ENCODE assay signal across 24 cellular contexts in genomic region chr9:129560849-129561248, GRCh38.
DNase-seq lines count a peak whose midpoint lies in the region; ATAC-seq, FAIRE-seq and TF ChIP-seq lines count a peak whose summit lies in the region.
"Had no signal": no experiment of that assay in that cellular context is flagged by ENCODE, and none has a peak within 500 bp of the region (broad histone marks: within the 10 kb centered on the region; RNA-seq: fewer than 3 reads in every experiment).

No MANE protein-coding gene starts in this region.

- no peaks in the 10 kb centered on the region for H3K9me3 Mint-ChIP-seq in Caco-2 (ENCODE audit: unreplicated experiment)
- no peaks in the 10 kb centered on the region for H3K9me3 Mint-ChIP-seq in activated T-helper 17 cell treated with anti-CD3 and anti-CD28 coated beads, Interleukin-2, amount 50 U/mL, for 72 hours
- H3K9me3 Mint-ChIP-seq: activated naive CD4-positive, alpha-beta T cell treated with anti-CD3 and anti-CD28 coated beads, Interleukin-2, amount 50 U/mL, for 72 hours; naive thymus-derived CD8-positive, alpha-beta T cell; stimulated activated naive CD8-positive, alpha-beta T cell treated with anti-CD3 and anti-CD28 coated beads, Interleukin-15, Interleukin-2, amounts not matched to agents 100 ng/mL and 50 ng/mL, for 24 hours had no signal

- 66% methylated on average over 13 of the region's 13 CpGs for WGBS in HepG2 (ENCODE audit: low lambda C conversion rate)

- no peaks in the 10 kb centered on the region for H3K27me3 ChIP-seq in Caco-2 (replicated peaks; ENCODE audit: control insufficient read depth, insufficient read depth, low read length)
- no peaks in the 10 kb centered on the region for H3K27me3 ChIP-seq in HepG2 (ENCODE audit: control insufficient read depth in 1 of 2, insufficient read depth in 2 of 2, low read length in 2 of 2)
- H3K27me3 ChIP-seq in osteoblast (ENCODE audit: insufficient read depth, low read length): no peaks in the 10 kb centered on the region
- H3K27me3 ChIP-seq: BE2C, right atrium auricular region, SJCRH30, testis had no signal

- TF ChIP-seq RAD21 in HepG2 (CRISPR knock-in tag; IDR thresholded peaks at IDR 0.05): no peak

- intact Hi-C loops in Caco-2 (cut with micrococcal nuclease; ENCODE audit: unreplicated experiment) (no loop called here), HepG2 (cut with micrococcal nuclease; ENCODE audit: unreplicated experiment) (no loop called here)

- H3K27me3 Mint-ChIP-seq in Caco-2 (ENCODE audit: insufficient read depth, unreplicated experiment): no peaks in the 10 kb centered on the region
- no peaks in the 10 kb centered on the region for H3K27me3 Mint-ChIP-seq in activated T-helper 17 cell treated with anti-CD3 and anti-CD28 coated beads, Interleukin-2, amount 50 U/mL, for 72 hours
- H3K27me3 Mint-ChIP-seq: naive thymus-derived CD8-positive, alpha-beta T cell; stimulated activated naive CD8-positive, alpha-beta T cell treated with anti-CD3 and anti-CD28 coated beads, Interleukin-15, Interleukin-2, amounts not matched to agents 100 ng/mL and 50 ng/mL, for 24 hours had no signal

- H3K36me3 ChIP-seq in Caco-2 (ENCODE audit: control insufficient read depth, insufficient read depth, low read length) (no peaks in the 10 kb centered on the region), HepG2 (replicated peaks in 1 of 2; ENCODE audit: control insufficient read depth in 1 of 2, insufficient read depth in 2 of 2, low read length in 2 of 2) (no peaks in the 10 kb centered on the region; a peak in 1 of 5 replicates), osteoblast (ENCODE audit: insufficient read depth, low read length) (no peaks in the 10 kb centered on the region)
- H3K36me3 ChIP-seq: BE2C, right atrium auricular region, SJCRH30 had no signal

- H3K4me3 ChIP-seq in Caco-2 (ENCODE audit: low read depth, low read length) (no peak overlapping the region), HepG2 (replicated peaks in 1 of 3; ENCODE audit: insufficient read depth in 1 of 3, low read depth in 2 of 3, low read length in 3 of 3) (no peak overlapping the region), osteoblast (ENCODE audit: insufficient read depth, low read length) (no peak overlapping the region)
- H3K4me3 ChIP-seq: coronary artery, right atrium auricular region, SJCRH30, testis had no signal

- FAIRE-seq in HepG2 (lab: Jason Lieb, UNC): no peak

- H4K20me1 ChIP-seq in HepG2 (ENCODE audit: insufficient read depth, low read length) (no peaks in the 10 kb centered on the region), osteoblast (ENCODE audit: insufficient read depth, low read length) (no peaks in the 10 kb centered on the region)

- peak overlapping the region; percentile 24; the same call in 1 of the 2 replicates for H3K4me2 ChIP-seq in HepG2 (ENCODE audit: low read depth, low read length)
- no peak overlapping the region for H3K4me2 ChIP-seq in osteoblast (ENCODE audit: insufficient read depth, low read length)

- H3K4me1 ChIP-seq in Caco-2: peaks cover 39% of the 10 kb centered on the region
- H3K4me1 ChIP-seq in HepG2 (ENCODE audit: insufficient read depth, low read length): peaks cover 84% of the 10 kb centered on the region
- H3K4me1 ChIP-seq in osteoblast (ENCODE audit: insufficient read depth, low read length): no peaks in the 10 kb centered on the region

- H3K36me3 Mint-ChIP-seq in Caco-2 (ENCODE audit: insufficient read depth, unreplicated experiment): peaks cover 18% of the 10 kb centered on the region
- H3K36me3 Mint-ChIP-seq in activated T-helper 17 cell treated with anti-CD3 and anti-CD28 coated beads, Interleukin-2, amount 50 U/mL, for 72 hours (ENCODE audit: low read depth): no peaks in the 10 kb centered on the region
- H3K36me3 Mint-ChIP-seq: activated naive CD4-positive, alpha-beta T cell treated with anti-CD3 and anti-CD28 coated beads, Interleukin-2, amount 50 U/mL, for 72 hours; naive thymus-derived CD8-positive, alpha-beta T cell had no signal

- H3K27ac Mint-ChIP-seq in Caco-2 (ENCODE audit: unreplicated experiment): peak overlapping the region; percentile 33
- peak overlapping the region; percentile 58 for H3K27ac Mint-ChIP-seq in activated T-helper 17 cell treated with anti-CD3 and anti-CD28 coated beads, Interleukin-2, amount 50 U/mL, for 72 hours
- H3K27ac Mint-ChIP-seq: activated naive CD4-positive, alpha-beta T cell treated with anti-CD3 and anti-CD28 coated beads, Interleukin-2, amount 50 U/mL, for 72 hours; stimulated activated naive CD8-positive, alpha-beta T cell treated with anti-CD3 and anti-CD28 coated beads, Interleukin-15, Interleukin-2, amounts not matched to agents 100 ng/mL and 50 ng/mL, for 24 hours had no signal

- ATAC-seq in activated T-helper 17 cell treated with anti-CD3 and anti-CD28 coated beads, Interleukin-2, amount 50 U/mL, for 72 hours (replicated peaks): no peak
- ATAC-seq in HepG2: no peak
- ATAC-seq: naive thymus-derived CD8-positive, alpha-beta T cell had no signal

- H3K4me3 Mint-ChIP-seq in Caco-2 (ENCODE audit: unreplicated experiment): no peak overlapping the region
- H3K4me3 Mint-ChIP-seq in activated T-helper 17 cell treated with anti-CD3 and anti-CD28 coated beads, Interleukin-2, amount 50 U/mL, for 72 hours: no peak overlapping the region
- H3K4me3 Mint-ChIP-seq: naive thymus-derived CD8-positive, alpha-beta T cell; stimulated activated naive CD8-positive, alpha-beta T cell treated with anti-CD3 and anti-CD28 coated beads, Interleukin-15, Interleukin-2, amounts not matched to agents 100 ng/mL and 50 ng/mL, for 24 hours had no signal

- TF ChIP-seq EP300 in HepG2 (IDR thresholded peaks at IDR 0.05; ENCODE audit: low read depth in 2 of 2, low read length in 2 of 2) (no peak), HepG2 (CRISPR knock-in tag; IDR thresholded peaks at IDR 0.05; ENCODE audit: borderline replicate concordance) (no peak)

- H3K9me3 ChIP-seq in Caco-2 (no peaks in the 10 kb centered on the region), HepG2 (ENCODE audit: low read length) (no peaks in the 10 kb centered on the region), osteoblast (ENCODE audit: low read depth, low read length) (no peaks in the 10 kb centered on the region)
- H3K9me3 ChIP-seq: BE2C, right atrium auricular region, SJCRH30, testis had no signal

- H2AFZ ChIP-seq in HepG2 (ENCODE audit: low read length): no peak overlapping the region
- H2AFZ ChIP-seq in osteoblast (ENCODE audit: low read length): no peak overlapping the region

- POLR2A ChIA-PET in Caco-2 (lab: Charles Lee): no interaction called here
- POLR2A ChIA-PET in HepG2 (lab: Yijun Ruan, JAX): interaction anchor here (0.8 to 5.6 kb wide), 8 partner anchors 8 to 421 kb away, joined by 3 to 136 read pairs (median 14); partner anchors contain the start of gene IER5L

- CTCF ChIA-PET in Caco-2 (lab: Charles Lee) (interaction anchor here (0.6 kb wide), 1 partner anchor 238 kb away, joined by 4 read pairs; no protein-coding TSS in a partner anchor), HepG2 (lab: Yijun Ruan, JAX; ENCODE audit: low intra/inter-chr PET ratio, low total read pairs) (no interaction called here)

- no TSS peak for BruUV-seq in Caco-2 (replicated peaks; lab: Mats Ljungman, UMichigan)
- no TSS peak for BruUV-seq in HepG2 (replicated peaks; lab: Mats Ljungman, UMichigan)

- H3K79me2 ChIP-seq in HepG2 (ENCODE audit: insufficient read depth, low read length): no peaks in the 10 kb centered on the region
- H3K79me2 ChIP-seq in osteoblast (ENCODE audit: insufficient read depth, low read length): no peaks in the 10 kb centered on the region

- peaks cover 36% of the 10 kb centered on the region for H3K4me1 Mint-ChIP-seq in Caco-2 (ENCODE audit: low read depth, unreplicated experiment)
- peaks cover 4% of the 10 kb centered on the region for H3K4me1 Mint-ChIP-seq in activated T-helper 17 cell treated with anti-CD3 and anti-CD28 coated beads, Interleukin-2, amount 50 U/mL, for 72 hours

- 0 out of 2 replicates have a peak overlapping the region, but pooled peaks have one; percentile 36 for H3K9ac ChIP-seq in HepG2 (ENCODE audit: insufficient read depth, low read depth, low read length)

- no peak for TF ChIP-seq CTCF in Caco-2 (IDR thresholded peaks at IDR 0.05; ENCODE audit: insufficient read depth in 1 of 2, low read depth in 1 of 2, low read length in 1 of 2, severe bottlenecking in 1 of 2, unreplicated experiment in 1 of 2)
- TF ChIP-seq CTCF in HepG2 (CRISPR knock-in tag; IDR thresholded peaks at IDR 0.05): no peak
- no peak for TF ChIP-seq CTCF in osteoblast (IDR thresholded peaks at IDR 0.05; ENCODE audit: extremely low read depth, low read depth, low read length)

- no peak for TF ChIP-seq POLR2A in HepG2 (IDR thresholded peaks at IDR 0.05; ENCODE audit: insufficient read depth in 1 of 2, low read depth in 2 of 2, low read length in 2 of 2)

- H3K27ac ChIP-seq in HepG2 (ENCODE audit: extremely low read length, insufficient read depth, low read length): peak overlapping the region; percentile 48
- no peak overlapping the region for H3K27ac ChIP-seq in osteoblast (ENCODE audit: low read depth, low read length)
- H3K27ac ChIP-seq: coronary artery, epithelial cell of prostate, right atrium auricular region, SJCRH30, testis had no signal

- DNase-seq in Caco-2: no peak
- DNase-seq in HepG2 (ENCODE audit: low spot score): peak; percentile 35
- DNase-seq in osteoblast (ENCODE audit: insufficient read length, low spot score, missing footprints): peak; percentile 54
- DNase-seq in NCI-H1436 treated with DMSO at 0.1 percent for 48 hours (lab: John Stamatoyannopoulos, UW): no peak
- DNase-seq in GM03348 (ENCODE audit: low spot score): no peak
- no peak for DNase-seq in NCI-H187 treated with DMSO at 0.1 percent for 48 hours (lab: John Stamatoyannopoulos, UW)
- DNase-seq: aorta; BE2C; effector CD8-positive, alpha-beta T cell; H7; MV-4-11; NCI-H146; NCI-H2107; SJCRH30; stimulated activated CD8-positive, alpha-beta memory T cell treated with anti-CD3 and anti-CD28 coated beads, Interleukin-4, amount 100 ng/mL, for 48 hours; SW 1271; testis had no signal

- in situ Hi-C loops in HepG2 (cut with HindIII; ENCODE audit: extremely low pct_ligation_motif_present, low pct_unique_long_range_greater_than_20kb): no loop called here

TF ChIP-seq in HepG2, 621 proteins besides CTCF, POLR2A, EP300 and RAD21 (continues in another document):
- TF ChIP-seq ETV6 (CRISPR knock-in tag; conservative IDR thresholded peaks at IDR 0.05) (no peak), RORA (CRISPR knock-in tag; IDR thresholded peaks at IDR 0.05) (no peak), DDIT3 (CRISPR knock-in tag; IDR thresholded peaks at IDR 0.05) (no peak), TOE1 (CRISPR knock-in tag; IDR thresholded peaks at IDR 0.05) (no peak), NFKB2 (CRISPR knock-in tag; IDR thresholded peaks at IDR 0.05; ENCODE audit: borderline replicate concordance) (no peak), NR2C2 (CRISPR knock-in tag; IDR thresholded peaks at IDR 0.05; ENCODE audit: borderline replicate concordance) (peak; percentile 58; the same call in 1 of the 2 replicates), KMT2A (CRISPR knock-in tag; IDR thresholded peaks at IDR 0.05) (no peak; the same call in 1 of the 2 replicates), HNRNPL (IDR thresholded peaks at IDR 0.05; ENCODE audit: low read depth, low read length) (no peak)

Comparison
In these comparisons a context has a peak if more than half of its experiments do, and no peak if none do; other contexts are left out.
1. DNase-seq: peak in HepG2 (single experiment) and osteoblast (single experiment); none in Caco-2 (0 of 2), NCI-H1436 treated with DMSO at 0.1 percent for 48 hours (single experiment), GM03348 (single experiment) and NCI-H187 treated with DMSO at 0.1 percent for 48 hours (single experiment).